In the genomic region with DNA sequence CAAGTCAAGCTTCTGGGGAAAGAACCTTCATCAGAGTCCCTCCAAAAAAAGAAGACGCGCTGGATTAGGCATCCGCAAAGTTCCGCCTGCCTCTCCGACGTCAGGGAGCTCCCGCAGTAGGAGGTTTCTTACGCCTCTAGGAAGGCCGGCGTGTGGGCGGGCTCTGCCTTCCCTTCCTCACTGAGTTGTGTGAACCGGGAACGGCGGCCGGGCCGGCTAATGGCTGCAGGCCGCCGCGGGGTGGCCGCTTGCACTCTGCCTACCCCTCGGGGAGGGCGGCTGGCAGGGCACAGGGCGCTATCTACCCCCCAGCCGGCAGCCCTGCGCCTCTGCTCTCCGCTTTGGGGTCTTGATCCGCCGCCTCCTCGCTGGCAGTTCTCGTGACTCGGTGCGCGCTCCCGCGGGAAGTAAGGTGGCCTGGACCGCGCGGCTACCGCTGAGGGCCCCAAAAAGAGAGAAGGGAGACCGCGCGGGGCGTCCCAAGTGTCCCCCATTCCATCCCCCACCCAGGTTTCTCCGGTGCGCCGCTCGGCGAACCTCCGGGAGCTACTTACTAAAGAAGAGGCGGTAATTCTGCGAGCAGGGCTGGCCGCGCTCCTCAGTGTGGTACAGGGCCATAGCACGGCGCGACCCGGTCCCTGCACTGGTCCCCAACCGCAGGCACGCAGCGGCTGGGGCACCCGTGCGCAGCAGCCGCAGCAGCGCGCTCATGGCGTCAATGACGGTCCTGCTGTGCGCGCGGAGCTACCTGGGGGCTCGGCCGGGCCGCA, we compare ENCODE assay signal across 8 cellular contexts. TPM values are rescaled to one million over a fixed set of nuclear protein-coding genes. Genes with fewer than 3 reads are reported as not detected.
DNase-seq lines count a peak whose midpoint lies in the region; ATAC-seq and TF ChIP-seq lines count a peak whose summit lies in the region.

A gene (minus strand): TSS at position 723 of the 770 bp plus-strand sequence. CDS start 12 bp downstream, at position 711.

- DNase-seq in GM19238 (ENCODE audit: insufficient read length, low spot score) (peak; percentile 76), NCI-H748 treated with DMSO at 0.1 percent for 48 hours (lab: John Stamatoyannopoulos, UW) (peak; percentile 52), dermis blood vessel endothelial cell (peak; percentile 91)
- peak; percentile 84 to 88 for DNase-seq in activated CD4-positive, alpha-beta T cell treated with anti-CD3 and anti-CD28 coated beads, Interleukin-2, amount 50 U/mL, for 48 hours
- peak; percentile 84 for DNase-seq in stimulated activated CD4-positive, alpha-beta T cell treated with anti-CD3 and anti-CD28 coated beads, Interleukin-4, amount 100 ng/mL, for 1 hour

- H3K4me2 ChIP-seq in BLaER1: peak within 1 kb of the TSS; percentile 83

- H3K27me3 ChIP-seq in BLaER1: no peaks in the 10 kb centered on the region
- no peaks in the 10 kb centered on the region for H3K27me3 ChIP-seq in liver (ENCODE audit: control insufficient read depth in 4 of 4, insufficient read depth in 4 of 4, low read length in 3 of 4)

- H3K27ac ChIP-seq in BLaER1 (peak within 1 kb of the TSS; percentile 97), liver (ENCODE audit: low read depth in 1 of 2, low read length in 2 of 2) (peak within 1 kb of the TSS; percentile 96 to 99)

- no peak for TF ChIP-seq RAD21 in liver (IDR thresholded peaks at IDR 0.05)

- H4K20me1 ChIP-seq in BLaER1: peaks cover 45% of the 10 kb centered on the region

- H3K36me3 ChIP-seq in BLaER1 (peaks cover 13% of the 10 kb centered on the region), liver (ENCODE audit: control insufficient read depth in 4 of 4, insufficient read depth in 3 of 4, low read depth in 1 of 4, low read length in 3 of 4) (no peaks in the 10 kb centered on the region)

- H3K4me3 ChIP-seq in BLaER1: peak within 1 kb of the TSS; percentile 97
- H3K4me3 ChIP-seq in liver (ENCODE audit: low read depth in 1 of 3, low read length in 3 of 3): peak within 1 kb of the TSS; percentile 80 to 93 (median 88)

- H3K9me3 ChIP-seq in BLaER1 (no peaks in the 10 kb centered on the region), liver (ENCODE audit: control insufficient read depth in 4 of 4, low read length in 3 of 4) (no peaks in the 10 kb centered on the region)

- no peak for TF ChIP-seq CTCF in liver (IDR thresholded peaks at IDR 0.05; ENCODE audit: low read depth, low read length, missing input control)

- H3K9ac ChIP-seq in BLaER1 (peak within 1 kb of the TSS; percentile 97), liver (ENCODE audit: low read depth in 1 of 2, low read length in 2 of 2) (peak within 1 kb of the TSS; percentile 76 to 92)

- H3K4me1 ChIP-seq in BLaER1 (peaks cover 19% of the 10 kb centered on the region), liver (ENCODE audit: control insufficient read depth in 4 of 4, insufficient read depth in 4 of 4, low read length in 3 of 4) (peaks cover 2 to 22% (median 18%) of the 10 kb centered on the region in 4 donors)

- WGBS in liver: under 1% methylated on average over 73 of the region's 73 CpGs

- ATAC-seq in HG03439 (IDR thresholded peaks at IDR 0.05; ENCODE audit: unreplicated experiment): peak; percentile 85

TF ChIP-seq in liver, 16 proteins besides CTCF, POLR2A, EP300 and RAD21:
- TF ChIP-seq, protein P1, sequence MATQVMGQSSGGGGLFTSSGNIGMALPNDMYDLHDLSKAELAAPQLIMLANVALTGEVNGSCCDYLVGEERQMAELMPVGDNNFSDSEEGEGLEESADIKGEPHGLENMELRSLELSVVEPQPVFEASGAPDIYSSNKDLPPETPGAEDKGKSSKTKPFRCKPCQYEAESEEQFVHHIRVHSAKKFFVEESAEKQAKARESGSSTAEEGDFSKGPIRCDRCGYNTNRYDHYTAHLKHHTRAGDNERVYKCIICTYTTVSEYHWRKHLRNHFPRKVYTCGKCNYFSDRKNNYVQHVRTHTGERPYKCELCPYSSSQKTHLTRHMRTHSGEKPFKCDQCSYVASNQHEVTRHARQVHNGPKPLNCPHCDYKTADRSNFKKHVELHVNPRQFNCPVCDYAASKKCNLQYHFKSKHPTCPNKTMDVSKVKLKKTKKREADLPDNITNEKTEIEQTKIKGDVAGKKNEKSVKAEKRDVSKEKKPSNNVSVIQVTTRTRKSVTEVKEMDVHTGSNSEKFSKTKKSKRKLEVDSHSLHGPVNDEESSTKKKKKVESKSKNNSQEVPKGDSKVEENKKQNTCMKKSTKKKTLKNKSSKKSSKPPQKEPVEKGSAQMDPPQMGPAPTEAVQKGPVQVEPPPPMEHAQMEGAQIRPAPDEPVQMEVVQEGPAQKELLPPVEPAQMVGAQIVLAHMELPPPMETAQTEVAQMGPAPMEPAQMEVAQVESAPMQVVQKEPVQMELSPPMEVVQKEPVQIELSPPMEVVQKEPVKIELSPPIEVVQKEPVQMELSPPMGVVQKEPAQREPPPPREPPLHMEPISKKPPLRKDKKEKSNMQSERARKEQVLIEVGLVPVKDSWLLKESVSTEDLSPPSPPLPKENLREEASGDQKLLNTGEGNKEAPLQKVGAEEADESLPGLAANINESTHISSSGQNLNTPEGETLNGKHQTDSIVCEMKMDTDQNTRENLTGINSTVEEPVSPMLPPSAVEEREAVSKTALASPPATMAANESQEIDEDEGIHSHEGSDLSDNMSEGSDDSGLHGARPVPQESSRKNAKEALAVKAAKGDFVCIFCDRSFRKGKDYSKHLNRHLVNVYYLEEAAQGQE (IDR thresholded peaks at IDR 0.05): peak; percentile 58
- TF ChIP-seq YY1 (IDR thresholded peaks at IDR 0.05): peak; percentile 84
- peak; percentile 57 for TF ChIP-seq TAF1 (conservative IDR thresholded peaks at IDR 0.05)
- TF ChIP-seq, protein P2, sequence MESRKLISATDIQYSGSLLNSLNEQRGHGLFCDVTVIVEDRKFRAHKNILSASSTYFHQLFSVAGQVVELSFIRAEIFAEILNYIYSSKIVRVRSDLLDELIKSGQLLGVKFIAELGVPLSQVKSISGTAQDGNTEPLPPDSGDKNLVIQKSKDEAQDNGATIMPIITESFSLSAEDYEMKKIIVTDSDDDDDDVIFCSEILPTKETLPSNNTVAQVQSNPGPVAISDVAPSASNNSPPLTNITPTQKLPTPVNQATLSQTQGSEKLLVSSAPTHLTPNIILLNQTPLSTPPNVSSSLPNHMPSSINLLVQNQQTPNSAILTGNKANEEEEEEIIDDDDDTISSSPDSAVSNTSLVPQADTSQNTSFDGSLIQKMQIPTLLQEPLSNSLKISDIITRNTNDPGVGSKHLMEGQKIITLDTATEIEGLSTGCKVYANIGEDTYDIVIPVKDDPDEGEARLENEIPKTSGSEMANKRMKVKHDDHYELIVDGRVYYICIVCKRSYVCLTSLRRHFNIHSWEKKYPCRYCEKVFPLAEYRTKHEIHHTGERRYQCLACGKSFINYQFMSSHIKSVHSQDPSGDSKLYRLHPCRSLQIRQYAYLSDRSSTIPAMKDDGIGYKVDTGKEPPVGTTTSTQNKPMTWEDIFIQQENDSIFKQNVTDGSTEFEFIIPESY (IDR thresholded peaks at IDR 0.05): peak; percentile 58
- no peak for TF ChIP-seq FOXA2 (IDR thresholded peaks at IDR 0.05)
- TF ChIP-seq RXRA (IDR thresholded peaks at IDR 0.05): peak; percentile 2 to 9
- TF ChIP-seq NR2F2 (IDR thresholded peaks at IDR 0.05): no peak
TF ChIP-seq in liver: peak in this region for 5.

RNA-seq across cellular contexts. Expression of the gene that starts here (rescaled TPM):
- total RNA-seq in dermis blood vessel endothelial cell (67.1 and 86.4 TPM in 2 replicates), liver (10 to 100 TPM; 48.3 to 60.0 TPM)
- 100 to 1,000 TPM in 1 of 2 donors, 10 to 100 TPM in 1; 81.6 to 102 TPM for polyA plus RNA-seq in liver

Comparison
In these comparisons a context has a peak if more than half of its experiments do, and no peak if none do; other contexts are left out.
1. Peak in every context shown above with its lines: DNase-seq, ATAC-seq, H3K4me3 ChIP-seq and H3K27ac ChIP-seq.